Comparison of ENCODE assay signal across 8 cellular contexts in genomic region chr6:32895006-32895345, GRCh38. TPM values are rescaled to one million over a fixed set of nuclear protein-coding genes. Genes with fewer than 3 reads are reported as not detected.
DNase-seq lines count a peak whose midpoint lies in the region; ATAC-seq and TF ChIP-seq lines count a peak whose summit lies in the region.

No MANE protein-coding gene starts in this region.

- ATAC-seq in GM21576 (IDR thresholded peaks at IDR 0.05; ENCODE audit: unreplicated experiment), result peak; percentile 9
- ATAC-seq in omental fat pad (ENCODE audit: low FRiP score), result peak; percentile 37

- DNase-seq in omental fat pad (ENCODE audit: low spot score) (no peak), dedifferentiated amniotic fluid mesenchymal stem cell (ENCODE audit: extremely low spot score) (no peak), mesenteric fat pad (ENCODE audit: low spot score) (no peak), COLO668 (lab: John Stamatoyannopoulos, UW; ENCODE audit: unreplicated experiment) (no peak), RKO (ENCODE audit: low spot score) (no peak)

- 0 to 1% methylated on average over 8 of the region's 8 CpGs for WGBS in esophagus, 2 donors

- 0 out of 2 replicates have a peak overlapping the region, but pooled peaks have one; percentile 15 for H2AFZ ChIP-seq in OCI-LY1 (ENCODE audit: low read length)

- H3K27me3 ChIP-seq in OCI-LY1 (ENCODE audit: insufficient read depth, low read length), result no peaks in the 10 kb centered on the region
- H3K27me3 ChIP-seq in esophagus (ENCODE audit: control insufficient read depth in 1 of 2, insufficient read depth in 2 of 2, low read length in 2 of 2), result no peaks in the 10 kb centered on the region

- H3F3A ChIP-seq in OCI-LY1 (ENCODE audit: insufficient read depth, low read length), result 0 out of 2 replicates have a peak, but pooled peaks cover 5% of the 10 kb centered on the region

- H3K36me3 ChIP-seq in OCI-LY1 (ENCODE audit: insufficient read depth, low read length) (peaks cover 9% of the 10 kb centered on the region), esophagus (ENCODE audit: control insufficient read depth in 2 of 2, insufficient read depth in 2 of 2, low read length in 1 of 2) (no peaks in the 10 kb centered on the region)

- peak overlapping the region; percentile 88 for H3K4me3 ChIP-seq in OCI-LY1 (ENCODE audit: low read depth, low read length, poor library complexity, severe bottlenecking)
- peak overlapping the region; percentile 78 to 94 for H3K4me3 ChIP-seq in esophagus (ENCODE audit: low read depth in 1 of 2, low read length in 2 of 2)

- H3K9ac ChIP-seq in OCI-LY1 (ENCODE audit: low read length), result peak overlapping the region; percentile 95

- H3K9me2 ChIP-seq in OCI-LY1 (ENCODE audit: low read depth, low read length), result no peaks in the 10 kb centered on the region

- no peaks in the 10 kb centered on the region for H3K9me3 ChIP-seq in OCI-LY1 (ENCODE audit: low read length)
- no peaks in the 10 kb centered on the region for H3K9me3 ChIP-seq in esophagus (ENCODE audit: control insufficient read depth in 2 of 2, insufficient read depth in 1 of 2, low read depth in 1 of 2, low read length in 1 of 2)

- H4K20me1 ChIP-seq in OCI-LY1 (ENCODE audit: insufficient read depth, low read length), result no peaks in the 10 kb centered on the region

- H3K27ac ChIP-seq in OCI-LY1 (ENCODE audit: low read depth, low read length, poor library complexity, severe bottlenecking) (peak overlapping the region; percentile 82), esophagus (ENCODE audit: low read depth in 2 of 2, low read length in 1 of 2) (peak overlapping the region; percentile 95 to 97)

- TF ChIP-seq CTCF in OCI-LY1 (IDR thresholded peaks at IDR 0.05; ENCODE audit: low read length) (no peak), omental fat pad (IDR thresholded peaks at IDR 0.05) (no peak)

- H3K4me2 ChIP-seq in OCI-LY1 (ENCODE audit: low read length), result peak overlapping the region; percentile 95

- H3K4me1 ChIP-seq in OCI-LY1 (ENCODE audit: insufficient read depth, low read length, severe bottlenecking), result peaks cover 59% of the 10 kb centered on the region
- H3K4me1 ChIP-seq in esophagus (ENCODE audit: control insufficient read depth in 2 of 2, insufficient read depth in 2 of 2, low read length in 1 of 2), result peaks cover 0 to 3% of the 10 kb centered on the region in 2 donors

- H3K79me2 ChIP-seq in OCI-LY1 (ENCODE audit: insufficient read depth, low read length), result peaks cover 50% of the 10 kb centered on the region

RNA-seq across cellular contexts. Expression of gene PSMB9, which starts 41.0 kb away (rescaled TPM):
- 10 to 100 TPM; 14.5 to 25.5 TPM for polyA plus RNA-seq in esophagus
- total RNA-seq in omental fat pad (10 to 100 TPM; 22.2 to 84.2 (median 23.8) TPM), mesenteric fat pad (28.9 TPM)

RNA-seq across cellular contexts. Expression of gene TAP1, which starts 41.5 kb away (rescaled TPM):
- polyA plus RNA-seq in esophagus, result 10 to 100 TPM; 29.3 to 34.2 TPM
- total RNA-seq in omental fat pad, result 100 to 1,000 TPM in 1 of 4 donors, 10 to 100 TPM in 3; 30.5 to 128 (median 55.6) TPM
- 41.6 TPM for total RNA-seq in mesenteric fat pad

RNA-seq across cellular contexts. Expression of gene HLA-DMB, which starts 45.9 kb away (rescaled TPM):
- 1 to 10 TPM; 2.5 to 7.3 TPM for polyA plus RNA-seq in esophagus
- total RNA-seq in omental fat pad (10 to 100 TPM; 18.4 to 79.6 (median 35.0) TPM), mesenteric fat pad (12.3 TPM)

RNA-seq across cellular contexts. Expression of gene PSMB8, which starts 51.1 kb away (rescaled TPM):
- polyA plus RNA-seq in esophagus, result 10 to 100 TPM; 63.1 to 66.9 TPM
- total RNA-seq in omental fat pad (10 to 100 TPM; 38.5 to 71.2 (median 42.3) TPM), mesenteric fat pad (46.4 TPM)

RNA-seq across cellular contexts. Expression of gene TAP2, which starts 56.4 kb away (rescaled TPM):
- 10 to 100 TPM; 19.3 to 40.5 TPM for polyA plus RNA-seq in esophagus
- 10 to 100 TPM; 10.1 to 54.5 (median 20.0) TPM for total RNA-seq in omental fat pad
- total RNA-seq in mesenteric fat pad, result 45.8 TPM
